In genomic region chr18:29012364-29012763, GRCh38 we compare ENCODE assay signal across 17 cellular contexts.
DNase-seq lines count a peak whose midpoint lies in the region; ATAC-seq, FAIRE-seq and TF ChIP-seq lines count a peak whose summit lies in the region.
"Had no signal": no experiment of that assay in that cellular context is flagged by ENCODE, and none has a peak within 500 bp of the region (broad histone marks: within the 10 kb centered on the region; RNA-seq: fewer than 3 reads in every experiment).

No MANE protein-coding gene starts in this region.

- H3K79me1 ChIP-seq in H1 (ENCODE audit: low read depth, low read length), result no peaks in the 10 kb centered on the region

- no peaks in the 10 kb centered on the region for H3K27me3 ChIP-seq in H1 (replicated peaks in 1 of 4; ENCODE audit: control insufficient read depth in 3 of 4, extremely low read depth in 1 of 4, insufficient read depth in 3 of 4, low read length in 3 of 4)
- no peaks in the 10 kb centered on the region for H3K27me3 ChIP-seq in neural progenitor cell
- H3K27me3 ChIP-seq: BLaER1 treated with 17β-estradiol and CSF1 and Interleukin-3, amounts not matched to agents 10 nM and 100 nM had no signal

- WGBS in H1 (ENCODE audit: extremely low coverage in 1 of 2, insufficient coverage in 1 of 2, insufficient read length in 1 of 2, insufficient replicate concordance in 2 of 2, low coverage in 1 of 2, low lambda C conversion rate in 2 of 2, missing lambda C conversion rate in 1 of 2), 2 experiments, result 95% methylated on average over 5 of the region's 5 CpGs; no CpG with 5 or more reads in 1 of the 2 experiments

- H2BK12ac ChIP-seq in H1 (ENCODE audit: low read depth, low read length), result no peak overlapping the region

- no peak overlapping the region for H3K27ac Mint-ChIP-seq in neural progenitor cell
- H3K27ac Mint-ChIP-seq: CD4-positive, CD25-positive, alpha-beta regulatory T cell had no signal

- no peaks in the 10 kb centered on the region for H3K36me3 ChIP-seq in H1 (ENCODE audit: control insufficient read depth in 2 of 4, insufficient read depth in 4 of 4, low read length in 3 of 4)
- H3K36me3 ChIP-seq in neural progenitor cell, result no peaks in the 10 kb centered on the region
- H3K36me3 ChIP-seq: BLaER1 treated with 17β-estradiol and CSF1 and Interleukin-3, amounts not matched to agents 10 nM and 100 nM; HAP-1 had no signal

- no peak for TF ChIP-seq CTCF in H1 (IDR thresholded peaks at IDR 0.05; ENCODE audit: control extremely low read depth in 1 of 3, insufficient read depth in 1 of 3, low read depth in 1 of 3, low read length in 3 of 3)
- no peak for TF ChIP-seq CTCF in neural progenitor cell (IDR thresholded peaks at IDR 0.05)

- H3K23me2 ChIP-seq in H1 (ENCODE audit: low read depth, low read length), result no peaks in the 10 kb centered on the region

- H4K20me1 ChIP-seq in H1 (replicated peaks in 1 of 2; ENCODE audit: control insufficient read depth in 1 of 2, insufficient read depth in 2 of 2, low read length in 2 of 2) (no peaks in the 10 kb centered on the region), neural progenitor cell (ENCODE audit: low read depth) (no peaks in the 10 kb centered on the region)
- H4K20me1 ChIP-seq: BLaER1 treated with 17β-estradiol and CSF1 and Interleukin-3, amounts not matched to agents 10 nM and 100 nM had no signal

- H3K14ac ChIP-seq in H1 (ENCODE audit: insufficient read length), result no peak overlapping the region

- CTCF ChIA-PET in H1 (lab: Charles Lee; ENCODE audit: partially characterized antibody), result no interaction called here

- no peak overlapping the region for H2BK120ac ChIP-seq in H1 (replicated peaks; ENCODE audit: low read depth, low read length)

- H4K8ac ChIP-seq in H1 (ENCODE audit: extremely low read depth, insufficient read depth, low read length), result no peak overlapping the region; the same call in 1 of the 2 replicates

- H3K4me3 Mint-ChIP-seq in neural progenitor cell, result no peak overlapping the region
- H3K4me3 Mint-ChIP-seq: CD4-positive, CD25-positive, alpha-beta regulatory T cell had no signal

- no peaks in the 10 kb centered on the region for H3K27me3 Mint-ChIP-seq in neural progenitor cell (ENCODE audit: insufficient read depth, low read depth)
- H3K27me3 Mint-ChIP-seq: CD4-positive, CD25-positive, alpha-beta regulatory T cell had no signal

- H3F3A ChIP-seq in neural progenitor cell (ENCODE audit: low read depth), result no peaks in the 10 kb centered on the region

- no peaks in the 10 kb centered on the region for H3K36me3 Mint-ChIP-seq in neural progenitor cell
- H3K36me3 Mint-ChIP-seq: CD4-positive, CD25-positive, alpha-beta regulatory T cell had no signal

- no peak overlapping the region for H2BK15ac ChIP-seq in H1 (ENCODE audit: low read length)

- TF ChIP-seq POLR2A in H1 (IDR thresholded peaks at IDR 0.05; ENCODE audit: control extremely low read depth in 1 of 2, low read depth in 2 of 2, low read length in 2 of 2) (no peak), GM18505 (IDR thresholded peaks at IDR 0.05; ENCODE audit: borderline replicate concordance, extremely low read depth, insufficient read depth, insufficient read length) (no peak)

- POLR2A ChIA-PET in H1 (lab: Charles Lee; ENCODE audit: partially characterized antibody), result no interaction called here

- H3K9me3 ChIP-seq in H1 (ENCODE audit: insufficient read depth in 2 of 2, low read depth in 1 of 2, low read length in 1 of 2) (peaks cover 0 to 5% of the 10 kb centered on the region in 2 experiments; a peak in 1 of 4 replicates), neural progenitor cell (ENCODE audit: low read depth) (no peaks in the 10 kb centered on the region)
- H3K9me3 ChIP-seq: BLaER1 treated with 17β-estradiol and CSF1 and Interleukin-3, amounts not matched to agents 10 nM and 100 nM; HAP-1 had no signal

- H4K91ac ChIP-seq in H1 (replicated peaks; ENCODE audit: insufficient read length, low read length), result no peak overlapping the region

- no peak overlapping the region for H4K5ac ChIP-seq in H1 (ENCODE audit: insufficient read length, low read depth, low read length)

- no peak overlapping the region for H3K27ac ChIP-seq in H1 (ENCODE audit: low read depth, low read length)
- H3K27ac ChIP-seq in neural progenitor cell, result no peak overlapping the region
- H3K27ac ChIP-seq: BLaER1 treated with 17β-estradiol and CSF1 and Interleukin-3, amounts not matched to agents 10 nM and 100 nM; GM23248 had no signal

- peak; percentile 45 for DNase-seq in NCI-H146 (lab: John Stamatoyannopoulos, UW)
- DNase-seq in NCI-H146 treated with DMSO at 0.1 percent for 48 hours (lab: John Stamatoyannopoulos, UW; ENCODE audit: unreplicated experiment), result no peak
- no peak for DNase-seq in H1 (ENCODE audit: low read depth in 1 of 2, low spot score in 2 of 2)
- no peak for DNase-seq in neural progenitor cell (ENCODE audit: low spot score)
- DNase-seq in activated CD4-positive, CD25-positive, alpha-beta regulatory T cell (lab: John Stamatoyannopoulos, UW), result no peak
- no peak for DNase-seq in activated gamma-delta T cell treated with Interleukin-2 at 50 U/mL for 16 hours
- DNase-seq: 8988T; AML-193; CD4-positive, CD25-positive, alpha-beta regulatory T cell; DMS 273 treated with DMSO at 0.1 percent for 48 hours; GM23248 had no signal

- H3K4me1 Mint-ChIP-seq in neural progenitor cell, result no peaks in the 10 kb centered on the region
- H3K4me1 Mint-ChIP-seq: CD4-positive, CD25-positive, alpha-beta regulatory T cell had no signal

- FAIRE-seq in H1 (lab: Jason Lieb, UNC), result no peak
- FAIRE-seq: GM12878, HepG2, HTR-8/SVneo had no signal

- H2AK5ac ChIP-seq in H1 (ENCODE audit: low read depth, low read length), result no peak overlapping the region

- no peak overlapping the region for H3K9ac ChIP-seq in H1 (replicated peaks in 1 of 4; ENCODE audit: extremely low read depth in 1 of 4, low read depth in 3 of 4, low read length in 3 of 4)
- no peak overlapping the region for H3K9ac ChIP-seq in neural progenitor cell
- H3K9ac ChIP-seq: BLaER1 treated with 17β-estradiol and CSF1 and Interleukin-3, amounts not matched to agents 10 nM and 100 nM; GM23248 had no signal

- H3K79me2 ChIP-seq in H1 (ENCODE audit: control insufficient read depth in 1 of 2, insufficient read depth in 2 of 2, low read length in 2 of 2) (no peaks in the 10 kb centered on the region), neural progenitor cell (ENCODE audit: low read depth) (no peaks in the 10 kb centered on the region)

- no peak overlapping the region for H3K4me2 ChIP-seq in H1 (ENCODE audit: insufficient read depth in 1 of 2, low read depth in 2 of 2, low read length in 2 of 2)
- no peak overlapping the region for H3K4me2 ChIP-seq in neural progenitor cell
- H3K4me2 ChIP-seq: BLaER1 treated with 17β-estradiol and CSF1 and Interleukin-3, amounts not matched to agents 10 nM and 100 nM had no signal

- TF ChIP-seq RAD21 in H1 (IDR thresholded peaks at IDR 0.05 in 1 of 2, conservative IDR thresholded peaks at IDR 0.05 in 1 of 2; ENCODE audit: low read depth in 2 of 2, low read length in 2 of 2), result no peak

- no peak overlapping the region for H2BK20ac ChIP-seq in H1 (ENCODE audit: low read length)

- H3K23ac ChIP-seq in H1 (ENCODE audit: insufficient read length), result no peak overlapping the region

- TF ChIP-seq EP300 in H1 (IDR thresholded peaks at IDR 0.05; ENCODE audit: borderline replicate concordance in 1 of 2, low read depth in 2 of 2, low read length in 2 of 2), result no peak

- no peak for ATAC-seq in GM18505 (IDR thresholded peaks at IDR 0.05; ENCODE audit: unreplicated experiment)
- ATAC-seq: GM12878, HepG2 had no signal

- H3K4me3 ChIP-seq in H1 (ENCODE audit: extremely low read depth in 1 of 4, insufficient read depth in 2 of 4, low read depth in 3 of 4, low read length in 4 of 4), result no peak overlapping the region
- no peak overlapping the region for H3K4me3 ChIP-seq in neural progenitor cell
- H3K4me3 ChIP-seq: BLaER1 treated with 17β-estradiol and CSF1 and Interleukin-3, amounts not matched to agents 10 nM and 100 nM; GM12878; GM23248; HAP-1 had no signal

- no peak overlapping the region for H3K56ac ChIP-seq in H1 (replicated peaks; ENCODE audit: insufficient read length, low read depth, low read length)

- H3K4ac ChIP-seq in H1 (replicated peaks; ENCODE audit: insufficient read length, low read depth, low read length), result no peak overlapping the region

- H3K4me1 ChIP-seq in H1 (replicated peaks in 1 of 4; ENCODE audit: control insufficient read depth in 3 of 4, insufficient read depth in 4 of 4, low read length in 3 of 4) (peaks cover 0 to 4% (median 1%) of the 10 kb centered on the region in 4 experiments; a peak in 2 of 7 replicates), neural progenitor cell (no peaks in the 10 kb centered on the region)
- H3K4me1 ChIP-seq: BLaER1 treated with 17β-estradiol and CSF1 and Interleukin-3, amounts not matched to agents 10 nM and 100 nM; HAP-1 had no signal

- no peak overlapping the region for H2BK5ac ChIP-seq in H1 (ENCODE audit: low read depth, low read length)

- no peak overlapping the region for H3K18ac ChIP-seq in H1 (ENCODE audit: extremely low read depth, low read length)

- H2AFZ ChIP-seq in H1 (ENCODE audit: low read length), result peak overlapping the region; percentile 72
- peak overlapping the region; percentile 67 for H2AFZ ChIP-seq in neural progenitor cell (replicated peaks)
- H2AFZ ChIP-seq: GM23248 had no signal

- no peaks in the 10 kb centered on the region for H3K9me3 Mint-ChIP-seq in neural progenitor cell

TF ChIP-seq in H1, 55 proteins besides CTCF, POLR2A, EP300 and RAD21 (continues in another document):
- TF ChIP-seq CHD2 (IDR thresholded peaks at IDR 0.05; ENCODE audit: low read length) (no peak), SUZ12 (IDR thresholded peaks at IDR 0.05; ENCODE audit: low read length) (no peak), CEBPB (IDR thresholded peaks at IDR 0.05; ENCODE audit: low read depth, low read length) (no peak), ZNF274 (IDR thresholded peaks at IDR 0.05; ENCODE audit: borderline replicate concordance, extremely low read depth, low read length) (no peak)
